Comparison of ENCODE assay signal across 1 cellular context in the genomic region with DNA sequence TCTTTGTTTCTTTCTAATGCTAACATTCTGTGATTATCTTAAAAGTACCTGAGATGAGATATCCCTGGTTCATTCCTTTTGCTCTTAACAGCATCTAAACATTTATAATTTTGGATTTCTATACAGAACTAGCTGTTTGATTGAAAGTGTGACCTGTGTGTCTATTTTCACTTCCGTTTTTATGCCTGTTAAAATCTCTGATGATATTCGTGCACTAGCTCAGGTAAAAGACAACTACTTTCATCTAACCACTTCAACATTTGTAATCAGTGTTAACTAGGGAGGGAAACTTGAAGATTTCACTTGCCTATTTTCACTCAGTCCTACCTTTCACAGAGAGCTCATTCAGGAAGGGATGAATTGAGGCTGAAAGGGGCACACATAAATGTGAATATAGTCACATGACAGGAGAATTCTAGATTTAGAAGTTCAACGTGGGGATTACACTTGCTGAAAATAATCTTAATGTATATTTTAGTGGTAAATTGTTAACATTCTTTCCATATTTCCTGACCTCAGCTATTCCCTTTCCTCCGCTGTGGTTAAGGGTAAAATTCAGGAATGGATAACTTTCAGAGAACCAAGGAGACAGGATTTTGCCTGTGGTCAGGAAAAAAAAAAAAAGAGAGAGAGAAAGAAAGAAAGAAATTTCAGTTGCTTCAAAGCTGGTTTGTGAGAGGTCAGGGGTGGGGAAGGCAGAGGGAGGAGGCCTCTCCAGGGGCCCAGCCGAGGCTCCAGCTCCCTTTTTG.
A peak's percentile ranks its signal among the peaks of the same experiment; 100 is the strongest.
TF ChIP-seq lines count a peak whose summit lies in the region.

No MANE protein-coding gene starts in this region.

TF ChIP-seq in SK-N-SH, 30 proteins besides CTCF, POLR2A, EP300 and RAD21 (continued from another document):
- TF ChIP-seq RCOR1 (IDR thresholded peaks at IDR 0.05; ENCODE audit: low read length) (no peak), GABPA (IDR thresholded peaks at IDR 0.05; ENCODE audit: low read depth) (no peak), FOXJ3 (CRISPR knock-in tag; IDR thresholded peaks at IDR 0.05) (no peak), YY1 (IDR thresholded peaks at IDR 0.05; ENCODE audit: low read depth) (no peak), JUND (IDR thresholded peaks at IDR 0.05) (no peak; the same call in 1 of the 2 replicates), NFIC (IDR thresholded peaks at IDR 0.05; ENCODE audit: borderline replicate concordance) (peak; percentile 50; the same call in 1 of the 2 replicates), RXRA (IDR thresholded peaks at IDR 0.05; ENCODE audit: borderline replicate concordance, low read depth) (peak; percentile 68; the same call in 1 of the 2 replicates), TCF12 (IDR thresholded peaks at IDR 0.05) (peak; percentile 71), USF1 (IDR thresholded peaks at IDR 0.05; ENCODE audit: borderline replicate concordance, low read depth) (peak; percentile 69; the same call in 1 of the 2 replicates), MAX (IDR thresholded peaks at IDR 0.05; ENCODE audit: low read depth) (no peak), FOXM1 (IDR thresholded peaks at IDR 0.05; ENCODE audit: low read depth) (no peak), SIN3A (IDR thresholded peaks at IDR 0.05; ENCODE audit: borderline replicate concordance, low read depth, low read length) (no peak), IRF3 (IDR thresholded peaks at IDR 0.05; ENCODE audit: low read depth, low read length) (no peak), TEAD4 (IDR thresholded peaks at IDR 0.05; ENCODE audit: borderline replicate concordance, insufficient read depth) (peak; percentile 93), MEF2A (IDR thresholded peaks at IDR 0.05; ENCODE audit: borderline replicate concordance, low read depth) (peak; percentile 81; the same call in 1 of the 2 replicates), TAF1 (IDR thresholded peaks at IDR 0.05; ENCODE audit: borderline replicate concordance, low read depth, low read length) (peak; percentile 26; the same call in 1 of the 2 replicates)
- TF ChIP-seq, protein P1, sequence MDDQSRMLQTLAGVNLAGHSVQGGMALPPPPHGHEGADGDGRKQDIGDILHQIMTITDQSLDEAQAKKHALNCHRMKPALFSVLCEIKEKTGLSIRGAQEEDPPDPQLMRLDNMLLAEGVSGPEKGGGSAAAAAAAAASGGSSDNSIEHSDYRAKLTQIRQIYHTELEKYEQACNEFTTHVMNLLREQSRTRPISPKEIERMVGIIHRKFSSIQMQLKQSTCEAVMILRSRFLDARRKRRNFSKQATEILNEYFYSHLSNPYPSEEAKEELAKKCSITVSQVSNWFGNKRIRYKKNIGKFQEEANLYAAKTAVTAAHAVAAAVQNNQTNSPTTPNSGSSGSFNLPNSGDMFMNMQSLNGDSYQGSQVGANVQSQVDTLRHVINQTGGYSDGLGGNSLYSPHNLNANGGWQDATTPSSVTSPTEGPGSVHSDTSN (IDR thresholded peaks at IDR 0.05): peak; percentile 51; the same call in 1 of the 2 replicates
- TF ChIP-seq, protein P2, sequence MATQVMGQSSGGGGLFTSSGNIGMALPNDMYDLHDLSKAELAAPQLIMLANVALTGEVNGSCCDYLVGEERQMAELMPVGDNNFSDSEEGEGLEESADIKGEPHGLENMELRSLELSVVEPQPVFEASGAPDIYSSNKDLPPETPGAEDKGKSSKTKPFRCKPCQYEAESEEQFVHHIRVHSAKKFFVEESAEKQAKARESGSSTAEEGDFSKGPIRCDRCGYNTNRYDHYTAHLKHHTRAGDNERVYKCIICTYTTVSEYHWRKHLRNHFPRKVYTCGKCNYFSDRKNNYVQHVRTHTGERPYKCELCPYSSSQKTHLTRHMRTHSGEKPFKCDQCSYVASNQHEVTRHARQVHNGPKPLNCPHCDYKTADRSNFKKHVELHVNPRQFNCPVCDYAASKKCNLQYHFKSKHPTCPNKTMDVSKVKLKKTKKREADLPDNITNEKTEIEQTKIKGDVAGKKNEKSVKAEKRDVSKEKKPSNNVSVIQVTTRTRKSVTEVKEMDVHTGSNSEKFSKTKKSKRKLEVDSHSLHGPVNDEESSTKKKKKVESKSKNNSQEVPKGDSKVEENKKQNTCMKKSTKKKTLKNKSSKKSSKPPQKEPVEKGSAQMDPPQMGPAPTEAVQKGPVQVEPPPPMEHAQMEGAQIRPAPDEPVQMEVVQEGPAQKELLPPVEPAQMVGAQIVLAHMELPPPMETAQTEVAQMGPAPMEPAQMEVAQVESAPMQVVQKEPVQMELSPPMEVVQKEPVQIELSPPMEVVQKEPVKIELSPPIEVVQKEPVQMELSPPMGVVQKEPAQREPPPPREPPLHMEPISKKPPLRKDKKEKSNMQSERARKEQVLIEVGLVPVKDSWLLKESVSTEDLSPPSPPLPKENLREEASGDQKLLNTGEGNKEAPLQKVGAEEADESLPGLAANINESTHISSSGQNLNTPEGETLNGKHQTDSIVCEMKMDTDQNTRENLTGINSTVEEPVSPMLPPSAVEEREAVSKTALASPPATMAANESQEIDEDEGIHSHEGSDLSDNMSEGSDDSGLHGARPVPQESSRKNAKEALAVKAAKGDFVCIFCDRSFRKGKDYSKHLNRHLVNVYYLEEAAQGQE (IDR thresholded peaks at IDR 0.05; ENCODE audit: low read depth, low read length): no peak
